7 cellular contexts compared by ENCODE assay signal in genomic region chr2:67649331-67650071, GRCh38.
DNase-seq lines count a peak whose midpoint lies in the region; ATAC-seq, FAIRE-seq and TF ChIP-seq lines count a peak whose summit lies in the region.

No MANE protein-coding gene starts in this region.

- no peak overlapping the region for H3K4me3 ChIP-seq in K562
- no peak overlapping the region for H3K4me3 ChIP-seq in left lung
- H3K4me3 ChIP-seq in tibial artery = no peak overlapping the region

- TF ChIP-seq POLR2A in K562 (conservative IDR thresholded peaks at IDR 0.05) = no peak

- peak; percentile 22 for DNase-seq in NCI-H1105 (lab: John Stamatoyannopoulos, UW)
- no peak for DNase-seq in K562 (ENCODE audit: extremely low read depth in 1 of 4, low spot score in 3 of 4)
- peak in 1 of 2 donors; percentile 34 for DNase-seq in left lung
- peak in 1 of 2 donors; percentile 44 for DNase-seq in tibial artery
- DNase-seq in CD14-positive monocyte (ENCODE audit: low spot score) = no peak
- no peak for DNase-seq in cerebellum (ENCODE audit: low spot score)

- no peak overlapping the region for H3K27ac ChIP-seq in K562 (ENCODE audit: extremely low read depth, low read depth, low read length)
- peak overlapping the region; percentile 6 to 59 for H3K27ac ChIP-seq in left lung
- peak overlapping the region; percentile 17 to 21 for H3K27ac ChIP-seq in tibial artery

- ATAC-seq in K562 (no peak), left lung (peak; percentile 61), HG02938 (IDR thresholded peaks at IDR 0.05; ENCODE audit: unreplicated experiment) (no peak)

- no peak for FAIRE-seq in K562 (lab: Jason Lieb, UNC)

- no peak for TF ChIP-seq RAD21 in K562 (CRISPR knock-in tag; conservative IDR thresholded peaks at IDR 0.05 in 1 of 2, IDR thresholded peaks at IDR 0.05 in 1 of 2)

- H3K9ac ChIP-seq in K562 (ENCODE audit: insufficient read depth in 1 of 2, low read depth in 2 of 2, low read length in 2 of 2) = no peak overlapping the region

- H3K4me3 Mint-ChIP-seq in CD14-positive monocyte = no peak overlapping the region

- H3K27me3 ChIP-seq in K562 (ENCODE audit: control insufficient read depth in 2 of 2, insufficient read depth in 2 of 2, low read length in 2 of 2) = no peaks in the 10 kb centered on the region
- H3K27me3 ChIP-seq in left lung = no peaks in the 10 kb centered on the region
- H3K27me3 ChIP-seq in tibial artery = no peaks in the 10 kb centered on the region

- BruUV-seq in K562 (replicated peaks; lab: Mats Ljungman, UMichigan) = no TSS peak

- POLR2A ChIA-PET in K562 (lab: Yijun Ruan, JAX) = no interaction called here

- in situ Hi-C loops in K562 (cut with MboI) = no loop called here

- H3K4me1 ChIP-seq in K562 (replicated peaks in 1 of 2; ENCODE audit: control insufficient read depth in 2 of 2, insufficient read depth in 2 of 2, low read length in 2 of 2) (no peaks in the 10 kb centered on the region), left lung (peaks cover 0 to 11% of the 10 kb centered on the region in 2 donors), tibial artery (peaks cover 0 to 49% (median 16%) of the 10 kb centered on the region in 4 donors)

- H3K4me1 Mint-ChIP-seq in CD14-positive monocyte = no peaks in the 10 kb centered on the region

- no peak overlapping the region for H3K27ac Mint-ChIP-seq in CD14-positive monocyte

- no peaks in the 10 kb centered on the region for H3K36me3 Mint-ChIP-seq in CD14-positive monocyte

- no peak overlapping the region for H3K4me2 ChIP-seq in K562 (ENCODE audit: insufficient read depth, low read length)

- no peaks in the 10 kb centered on the region for H3K36me3 ChIP-seq in K562 (ENCODE audit: control insufficient read depth, insufficient read depth, low read length)
- H3K36me3 ChIP-seq in left lung = no peaks in the 10 kb centered on the region
- no peaks in the 10 kb centered on the region for H3K36me3 ChIP-seq in tibial artery

- H3K9me3 ChIP-seq in K562 (replicated peaks; ENCODE audit: control insufficient read depth, insufficient read depth, low read depth, low read length) (no peaks in the 10 kb centered on the region), left lung (peaks cover 0 to 9% of the 10 kb centered on the region in 2 donors), tibial artery (no peaks in the 10 kb centered on the region)

- TF ChIP-seq CTCF in K562 (IDR thresholded peaks at IDR 0.05 in 2 of 3, conservative IDR thresholded peaks at IDR 0.05 in 1 of 3; ENCODE audit: insufficient read depth in 2 of 3, low read depth in 1 of 3, low read length in 3 of 3) (no peak), left lung (IDR thresholded peaks at IDR 0.05) (no peak), tibial artery (IDR thresholded peaks at IDR 0.05) (no peak), CD14-positive monocyte (IDR thresholded peaks at IDR 0.05) (no peak)

- no peaks in the 10 kb centered on the region for H3K79me2 ChIP-seq in K562 (ENCODE audit: control insufficient read depth, insufficient read depth, low read length)

- no peak for TF ChIP-seq EP300 in K562 (IDR thresholded peaks at IDR 0.05; ENCODE audit: low read length)

- no peak overlapping the region for H2AFZ ChIP-seq in K562 (ENCODE audit: low read depth, low read length)

- intact Hi-C loops in K562 (cut with micrococcal nuclease) = loop anchor here (10.0 kb wide), 1 partner anchor 1075 kb away; no protein-coding TSS in a partner anchor
- intact Hi-C loops in left lung (cut with DNase I) = no loop called here
- intact Hi-C loops in tibial artery (cut with DNase I; ENCODE audit: low total_unique reads) = loop anchor here (5.0 kb wide), 1 partner anchor 1217 kb away; no protein-coding TSS in a partner anchor
- intact Hi-C loops in CD14-positive monocyte (cut with micrococcal nuclease) = no loop called here

- no peaks in the 10 kb centered on the region for H4K20me1 ChIP-seq in K562 (replicated peaks; ENCODE audit: control insufficient read depth, insufficient read depth, low read length)

- no peaks in the 10 kb centered on the region for H3K9me1 ChIP-seq in K562 (ENCODE audit: control insufficient read depth, insufficient read depth, low read length)

- H3K27me3 Mint-ChIP-seq in CD14-positive monocyte (ENCODE audit: low read depth in 3 of 3) = no peaks in the 10 kb centered on the region

- WGBS in K562 (ENCODE audit: insufficient coverage, low coverage, missing lambda C conversion rate) = 1% methylated on average over 8 of the region's 8 CpGs

- CTCF ChIA-PET in K562 (lab: Yijun Ruan, JAX; ENCODE audit: low intra/inter-chr PET ratio) = interaction anchor here (0.7 kb wide), 1 partner anchor 147 kb away, joined by 3 read pairs; no protein-coding TSS in a partner anchor

- H3K9me3 Mint-ChIP-seq in CD14-positive monocyte = peaks cover 6 to 16% (median 10%) of the 10 kb centered on the region in 7 donors

TF ChIP-seq in K562, 482 proteins besides CTCF, POLR2A, EP300 and RAD21:
- TF ChIP-seq POLR2AphosphoS2 (IDR thresholded peaks at IDR 0.05; ENCODE audit: low read length) (no peak), NFIC (IDR thresholded peaks at IDR 0.05) (peak; percentile 60; the same call in 1 of the 2 replicates)

Comparison
In these comparisons a context has a peak if more than half of its experiments do, and no peak if none do; other contexts are left out.
1. intact Hi-C loops: an anchor here in K562 (10.0 kb wide) and tibial artery (5.0 kb wide); none called in left lung and CD14-positive monocyte.